ENCODE assay signal across 8 cellular contexts in genomic region chr7:2886900-2887299, GRCh38. TPM values are rescaled to one million over a fixed set of nuclear protein-coding genes. Genes with fewer than 3 reads are reported as not detected.
DNase-seq lines count a peak whose midpoint lies in the region; ATAC-seq and TF ChIP-seq lines count a peak whose summit lies in the region.

No MANE protein-coding gene starts in this region.

- intact Hi-C loops in PC-9 (cut with micrococcal nuclease; ENCODE audit: unreplicated experiment) (loop anchor here (5.0 kb wide), 2 partner anchors 270 to 415 kb away; partner anchors contain the start of gene SDK1), prostate gland (cut with DNase I) (no loop called here), gastrocnemius medialis (cut with DNase I; ENCODE audit: low total_unique reads) (no loop called here)

- H3K4me3 ChIP-seq in Karpas-422 (ENCODE audit: low read length): no peak overlapping the region
- no peak overlapping the region for H3K4me3 ChIP-seq in PC-9
- no peak overlapping the region for H3K4me3 ChIP-seq in prostate gland
- no peak overlapping the region for H3K4me3 ChIP-seq in gastrocnemius medialis

- no TSS peak for BruUV-seq in PC-9 (replicated peaks; lab: Mats Ljungman, UMichigan)

- H3K27me3 ChIP-seq in Karpas-422 (ENCODE audit: low read length): no peaks in the 10 kb centered on the region
- no peaks in the 10 kb centered on the region for H3K27me3 ChIP-seq in PC-9 (ENCODE audit: insufficient read depth, low read depth)
- H3K27me3 ChIP-seq in prostate gland (replicated peaks; ENCODE audit: insufficient read depth): no peaks in the 10 kb centered on the region
- peaks cover 0 to 15% (median 8%) of the 10 kb centered on the region in 3 donors for H3K27me3 ChIP-seq in gastrocnemius medialis

- H4K20me1 ChIP-seq in Karpas-422 (ENCODE audit: insufficient read depth, low read depth, low read length) (no peaks in the 10 kb centered on the region), PC-9 (ENCODE audit: insufficient read depth) (no peaks in the 10 kb centered on the region)

- H2AFZ ChIP-seq in Karpas-422 (ENCODE audit: low read length) (no peak overlapping the region), PC-9 (no peak overlapping the region)

- H3F3A ChIP-seq in PC-9 (ENCODE audit: insufficient read depth, low read depth): peaks cover 5% of the 10 kb centered on the region; the same call in 1 of the 2 replicates

- H3K9me3 ChIP-seq in Karpas-422 (ENCODE audit: low read length) (no peaks in the 10 kb centered on the region), PC-9 (ENCODE audit: insufficient read depth, low read depth) (no peaks in the 10 kb centered on the region), prostate gland (no peaks in the 10 kb centered on the region), gastrocnemius medialis (no peaks in the 10 kb centered on the region)

- no peak overlapping the region for H3K9ac ChIP-seq in Karpas-422 (ENCODE audit: low read length)

- H3K4me2 ChIP-seq in Karpas-422 (ENCODE audit: low read depth, low read length, poor library complexity, severe bottlenecking): no peak overlapping the region
- H3K4me2 ChIP-seq in PC-9: no peak overlapping the region

- CTCF ChIA-PET in PC-9 (lab: Charles Lee): interaction anchor here (0.7 kb wide), 2 partner anchors 266 to 703 kb away, joined by 3 to 14 read pairs; no protein-coding TSS in a partner anchor

- H3K4me1 ChIP-seq in Karpas-422 (ENCODE audit: low read length): no peaks in the 10 kb centered on the region
- H3K4me1 ChIP-seq in PC-9 (replicated peaks; ENCODE audit: insufficient read depth): no peaks in the 10 kb centered on the region
- H3K4me1 ChIP-seq in prostate gland (replicated peaks): no peaks in the 10 kb centered on the region
- H3K4me1 ChIP-seq in gastrocnemius medialis: no peaks in the 10 kb centered on the region

- in situ Hi-C loops in gastrocnemius medialis (cut with MboI; ENCODE audit: low sequenced_read_pairs in 4 of 4): no loop called here

- H3K27ac ChIP-seq in Karpas-422 (ENCODE audit: low read length) (no peak overlapping the region), PC-9 (no peak overlapping the region), prostate gland (no peak overlapping the region), gastrocnemius medialis (no peak overlapping the region)

- H3K36me3 ChIP-seq in Karpas-422 (ENCODE audit: insufficient read depth, low read length): no peaks in the 10 kb centered on the region
- no peaks in the 10 kb centered on the region for H3K36me3 ChIP-seq in PC-9 (ENCODE audit: low read depth)
- no peaks in the 10 kb centered on the region for H3K36me3 ChIP-seq in prostate gland
- no peaks in the 10 kb centered on the region for H3K36me3 ChIP-seq in gastrocnemius medialis

- no peak for ATAC-seq in gastrocnemius medialis

- no peaks in the 10 kb centered on the region for H3K9me2 ChIP-seq in Karpas-422 (replicated peaks; ENCODE audit: insufficient read depth, low read length)
- H3K9me2 ChIP-seq in PC-9 (ENCODE audit: insufficient read depth): no peaks in the 10 kb centered on the region

- no peak for TF ChIP-seq POLR2A in prostate gland (IDR thresholded peaks at IDR 0.05)
- no peak for TF ChIP-seq POLR2A in gastrocnemius medialis (IDR thresholded peaks at IDR 0.05)

- peak; percentile 69 for DNase-seq in NCI-H1436 (lab: John Stamatoyannopoulos, UW)
- no peak for DNase-seq in NCI-H1436 treated with DMSO at 0.1 percent for 48 hours (lab: John Stamatoyannopoulos, UW)
- DNase-seq in Karpas-422: peak; percentile 88
- DNase-seq in PC-9: peak; percentile 55 to 61
- DNase-seq in activated naive CD4-positive, alpha-beta T cell treated with Interleukin-2 at 50 U/mL for 16 hours: peak; percentile 49
- peak; percentile 71 for DNase-seq in germinal center (ENCODE audit: low spot score)
- DNase-seq in prostate gland (ENCODE audit: low spot score): peak; percentile 52
- no peak for DNase-seq in gastrocnemius medialis

- TF ChIP-seq CTCF in PC-9 (conservative IDR thresholded peaks at IDR 0.05): peak; percentile 92
- peak; percentile 50 to 84 (median 78) for TF ChIP-seq CTCF in prostate gland (IDR thresholded peaks at IDR 0.05)
- TF ChIP-seq CTCF in gastrocnemius medialis (IDR thresholded peaks at IDR 0.05 in 4 of 5, conservative IDR thresholded peaks at IDR 0.05 in 1 of 5): peak in 2 of 5 experiments; percentile 23 to 45

- POLR2A ChIA-PET in PC-9 (lab: Charles Lee; ENCODE audit: unreplicated experiment): no interaction called here

- 12% methylated on average over 9 of the region's 12 CpGs for WGBS in prostate gland

- H3K79me2 ChIP-seq in Karpas-422 (ENCODE audit: low read length): no peaks in the 10 kb centered on the region
- no peaks in the 10 kb centered on the region for H3K79me2 ChIP-seq in PC-9 (ENCODE audit: low read depth)

RNA-seq across cellular contexts. Expression of gene GNA12, which starts 42.8 kb away (rescaled TPM):
- total RNA-seq in Karpas-422 (2014; rRNA removed; shearing (Covaris generic); ENCODE audit: low replicate concordance): 3.1 and 8.1 TPM in 2 replicates
- 50.8 and 51.7 TPM in 2 replicates for total RNA-seq in PC-9 (2021)
- 100 to 1,000 TPM in 1 of 2 donors, 10 to 100 TPM in 1; 22.6 to 102 TPM for total RNA-seq in prostate gland
- total RNA-seq in gastrocnemius medialis: 1 to 10 TPM; 7.6 to 8.4 (median 8.1) TPM

Comparison
In these comparisons a context has a peak if more than half of its experiments do, and no peak if none do; other contexts are left out.
1. DNase-seq: peak in NCI-H1436 (single experiment), Karpas-422 (single experiment), PC-9 (2 of 2), activated naive CD4-positive, alpha-beta T cell treated with Interleukin-2 at 50 U/mL for 16 hours (single experiment), germinal center (single experiment) and prostate gland (single experiment); none in NCI-H1436 treated with DMSO at 0.1 percent for 48 hours (single experiment) and gastrocnemius medialis (0 of 2).